6 cellular contexts compared by ENCODE assay signal in genomic region chr3:139382291-139382690, GRCh38. TPM values are rescaled to one million over a fixed set of nuclear protein-coding genes. Genes with fewer than 3 reads are reported as not detected.
DNase-seq lines count a peak whose midpoint lies in the region; ATAC-seq and TF ChIP-seq lines count a peak whose summit lies in the region.
"Not testable (repeated sequence)": the region's sequence is repeated elsewhere in the genome, so short reads cannot be mapped to it uniquely, and the experiment has no call there.

No MANE protein-coding gene starts in this region.

- peaks cover 4 to 73% of the 10 kb centered on the region in 2 experiments; a peak in 2 of 3 replicates for H3K36me3 ChIP-seq in HEK293 (ENCODE audit: control insufficient read depth in 2 of 2, insufficient read depth in 1 of 2, low read length in 2 of 2)

- intact Hi-C loops in activated CD4-positive, alpha-beta T cell treated with anti-CD3 and anti-CD28 coated beads for 36 hours (cut with DNase I, micrococcal nuclease): loop anchor here in 1 of 2 experiments (10.0 kb wide), 1 partner anchor 547 kb away; the partner anchor contains the start of gene PIK3CB

- not testable (repeated sequence) for H3K9me3 ChIP-seq in HEK293 (ENCODE audit: control insufficient read depth, insufficient read depth, low read depth, low read length)

- peaks cover 61% of the 10 kb centered on the region for H3K4me1 Mint-ChIP-seq in activated CD4-positive, alpha-beta T cell treated with anti-CD3 and anti-CD28 coated beads for 36 hours
- H3K4me1 Mint-ChIP-seq in activated T-cell treated with anti-CD3 and anti-CD28 coated beads, Interleukin-2, amount 50 U/mL, for 72 hours (ENCODE audit: low read depth): peaks cover 49% of the 10 kb centered on the region
- peaks cover 64% of the 10 kb centered on the region for H3K4me1 Mint-ChIP-seq in activated naive CD4-positive, alpha-beta T cell treated with anti-CD3 and anti-CD28 coated beads, Interleukin-2, amount 50 U/mL, for 24 hours
- H3K4me1 Mint-ChIP-seq in activated naive CD8-positive, alpha-beta T cell treated with anti-CD3 and anti-CD28 coated beads for 36 hours: peaks cover 32% of the 10 kb centered on the region
- H3K4me1 Mint-ChIP-seq in endothelial cell (ENCODE audit: unreplicated experiment): peaks cover 20% of the 10 kb centered on the region

- H3K4me3 Mint-ChIP-seq in activated CD4-positive, alpha-beta T cell treated with anti-CD3 and anti-CD28 coated beads for 36 hours; activated T-cell treated with anti-CD3 and anti-CD28 coated beads, Interleukin-2, amount 50 U/mL, for 72 hours; activated naive CD4-positive, alpha-beta T cell treated with anti-CD3 and anti-CD28 coated beads, Interleukin-2, amount 50 U/mL, for 24 hours; activated naive CD8-positive, alpha-beta T cell treated with anti-CD3 and anti-CD28 coated beads for 36 hours: not testable (repeated sequence)
- peak overlapping the region; percentile 48 for H3K4me3 Mint-ChIP-seq in endothelial cell (ENCODE audit: unreplicated experiment)

- TF ChIP-seq CTCF in HEK293 (tag by site-specific recombination; IDR thresholded peaks at IDR 0.05); endothelial cell (IDR thresholded peaks at IDR 0.05; ENCODE audit: unreplicated experiment): not testable (repeated sequence)

- POLR2A ChIA-PET in HEK293 (lab: Yijun Ruan, JAX); activated CD4-positive, alpha-beta T cell treated with anti-CD3 and anti-CD28 coated beads for 36 hours (lab: Charles Lee): not testable (repeated sequence)

- not testable (repeated sequence) for H3K27ac ChIP-seq in HEK293 (ENCODE audit: extremely low read depth, low read depth, low read length)

- ATAC-seq in activated CD4-positive, alpha-beta T cell treated with anti-CD3 and anti-CD28 coated beads for 36 hours: peak; percentile 66
- ATAC-seq in activated T-cell treated with anti-CD3 and anti-CD28 coated beads, Interleukin-2, amount 50 U/mL, for 72 hours (replicated peaks in 1 of 2): not testable (repeated sequence)

- CTCF ChIA-PET in HEK293 (lab: Yijun Ruan, JAX): not testable (repeated sequence)
- CTCF ChIA-PET in activated CD4-positive, alpha-beta T cell treated with anti-CD3 and anti-CD28 coated beads for 36 hours (lab: Charles Lee): interaction anchor here (0.6 kb wide), 1 partner anchor 9 kb away, joined by 3 read pairs; no protein-coding TSS in a partner anchor

- H3K27ac Mint-ChIP-seq in activated CD4-positive, alpha-beta T cell treated with anti-CD3 and anti-CD28 coated beads for 36 hours: peak overlapping the region; percentile 15
- H3K27ac Mint-ChIP-seq in activated T-cell treated with anti-CD3 and anti-CD28 coated beads, Interleukin-2, amount 50 U/mL, for 72 hours: peak overlapping the region; percentile 39
- H3K27ac Mint-ChIP-seq in activated naive CD4-positive, alpha-beta T cell treated with anti-CD3 and anti-CD28 coated beads, Interleukin-2, amount 50 U/mL, for 24 hours: peak overlapping the region; percentile 81
- H3K27ac Mint-ChIP-seq in activated naive CD8-positive, alpha-beta T cell treated with anti-CD3 and anti-CD28 coated beads for 36 hours: peak overlapping the region; percentile 42
- H3K27ac Mint-ChIP-seq in endothelial cell (ENCODE audit: unreplicated experiment): not testable (repeated sequence)

- H3K9me3 Mint-ChIP-seq in activated CD4-positive, alpha-beta T cell treated with anti-CD3 and anti-CD28 coated beads for 36 hours (ENCODE audit: low read depth); activated T-cell treated with anti-CD3 and anti-CD28 coated beads, Interleukin-2, amount 50 U/mL, for 72 hours; activated naive CD4-positive, alpha-beta T cell treated with anti-CD3 and anti-CD28 coated beads, Interleukin-2, amount 50 U/mL, for 24 hours; activated naive CD8-positive, alpha-beta T cell treated with anti-CD3 and anti-CD28 coated beads for 36 hours; endothelial cell (ENCODE audit: unreplicated experiment): not testable (repeated sequence)

- DNase-seq in activated CD4-positive, alpha-beta T cell treated with anti-CD3 and anti-CD28 coated beads for 36 hours; activated T-cell treated with anti-CD3 and anti-CD28 coated beads, Interleukin-2, amount 50 U/mL, for 72 hours; activated naive CD8-positive, alpha-beta T cell treated with anti-CD3 and anti-CD28 coated beads for 36 hours; endothelial cell (ENCODE audit: low spot score): not testable (repeated sequence)

- H3K27me3 Mint-ChIP-seq in activated CD4-positive, alpha-beta T cell treated with anti-CD3 and anti-CD28 coated beads for 36 hours; activated T-cell treated with anti-CD3 and anti-CD28 coated beads, Interleukin-2, amount 50 U/mL, for 72 hours (ENCODE audit: low read depth); activated naive CD4-positive, alpha-beta T cell treated with anti-CD3 and anti-CD28 coated beads, Interleukin-2, amount 50 U/mL, for 24 hours; activated naive CD8-positive, alpha-beta T cell treated with anti-CD3 and anti-CD28 coated beads for 36 hours; endothelial cell (ENCODE audit: unreplicated experiment): not testable (repeated sequence)

- peaks cover 39% of the 10 kb centered on the region for H3K36me3 Mint-ChIP-seq in activated CD4-positive, alpha-beta T cell treated with anti-CD3 and anti-CD28 coated beads for 36 hours (ENCODE audit: low read depth)
- H3K36me3 Mint-ChIP-seq in activated T-cell treated with anti-CD3 and anti-CD28 coated beads, Interleukin-2, amount 50 U/mL, for 72 hours (ENCODE audit: insufficient read depth in 2 of 2): peaks cover 5 to 23% of the 10 kb centered on the region in 2 donors
- H3K36me3 Mint-ChIP-seq in activated naive CD4-positive, alpha-beta T cell treated with anti-CD3 and anti-CD28 coated beads, Interleukin-2, amount 50 U/mL, for 24 hours: peaks cover 18% of the 10 kb centered on the region
- peaks cover 24% of the 10 kb centered on the region for H3K36me3 Mint-ChIP-seq in activated naive CD8-positive, alpha-beta T cell treated with anti-CD3 and anti-CD28 coated beads for 36 hours
- peaks cover 18% of the 10 kb centered on the region for H3K36me3 Mint-ChIP-seq in endothelial cell (ENCODE audit: low read depth, unreplicated experiment)

- H3K4me3 ChIP-seq in HEK293 (ENCODE audit: low read depth, low read length): not testable (repeated sequence)

- not testable (repeated sequence) for H3K4me1 ChIP-seq in HEK293 (ENCODE audit: control insufficient read depth, insufficient read depth, low read length)

TF ChIP-seq in HEK293, 187 proteins besides CTCF, POLR2A, EP300 and RAD21:
- TF ChIP-seq ZNF10 (tag by site-specific recombination; IDR thresholded peaks at IDR 0.05): 0 out of 2 replicates have a peak, but pooled peaks have one; percentile 11

RNA-seq across cellular contexts. Expression of gene COPB2, which starts 7.2 kb away (rescaled TPM):
- 10 to 100 TPM; 90.9 to 99.2 TPM for total RNA-seq in activated CD4-positive, alpha-beta T cell treated with anti-CD3 and anti-CD28 coated beads for 36 hours
- 100 to 1,000 TPM in 1 of 2 donors, 10 to 100 TPM in 1; 85.2 to 105 TPM for total RNA-seq in activated T-cell treated with anti-CD3 and anti-CD28 coated beads, Interleukin-2, amount 50 U/mL, for 72 hours
- 10 to 100 TPM; 86.6 to 91.0 TPM for total RNA-seq in activated naive CD8-positive, alpha-beta T cell treated with anti-CD3 and anti-CD28 coated beads for 36 hours
- 140 TPM for total RNA-seq in endothelial cell (ENCODE audit: unreplicated experiment)

RNA-seq across cellular contexts. Expression of gene MRPS22, which starts 38.5 kb away (rescaled TPM):
- total RNA-seq in activated CD4-positive, alpha-beta T cell treated with anti-CD3 and anti-CD28 coated beads for 36 hours: 10 to 100 TPM; 72.4 to 80.6 TPM
- total RNA-seq in activated T-cell treated with anti-CD3 and anti-CD28 coated beads, Interleukin-2, amount 50 U/mL, for 72 hours: 10 to 100 TPM; 61.7 to 67.5 TPM
- 10 to 100 TPM; 82.4 to 84.2 TPM for total RNA-seq in activated naive CD8-positive, alpha-beta T cell treated with anti-CD3 and anti-CD28 coated beads for 36 hours
- 38.1 TPM for total RNA-seq in endothelial cell (ENCODE audit: unreplicated experiment)
